In genomic region chr1:244047739-244048565, GRCh38 we compare ENCODE assay signal across 1 cellular context.
TF ChIP-seq lines count a peak whose summit lies in the region.

No MANE protein-coding gene starts in this region.

TF ChIP-seq in HEK293, 187 proteins besides CTCF, POLR2A, EP300 and RAD21 (continued from another document and continues in another):
- TF ChIP-seq ZNF394 (tag by site-specific recombination; IDR thresholded peaks at IDR 0.05; ENCODE audit: borderline replicate concordance) = peak; percentile 53; the same call in 1 of the 2 replicates
- TF ChIP-seq ZNF596 (tag by site-specific recombination; IDR thresholded peaks at IDR 0.05) = peak; percentile 71; the same call in 1 of the 2 replicates
- 0 out of 2 replicates have a peak, but pooled peaks have one; percentile 17 for TF ChIP-seq ZNF121 (tag by site-specific recombination; IDR thresholded peaks at IDR 0.05)
- peak; percentile 71 for TF ChIP-seq KLF1 (tag by site-specific recombination; IDR thresholded peaks at IDR 0.05)
- 0 out of 2 replicates have a peak, but pooled peaks have one; percentile 57 for TF ChIP-seq ZNF184 (tag by site-specific recombination; IDR thresholded peaks at IDR 0.05)
- TF ChIP-seq ZNF211 (tag by site-specific recombination; IDR thresholded peaks at IDR 0.05; ENCODE audit: low read depth) = no peak
- no peak for TF ChIP-seq ZNF416 (tag by site-specific recombination; IDR thresholded peaks at IDR 0.05)
- TF ChIP-seq ZNF626 (tag by site-specific recombination; IDR thresholded peaks at IDR 0.05) = no peak
- TF ChIP-seq ZNF449 (tag by site-specific recombination; IDR thresholded peaks at IDR 0.05) = peak; percentile 44; the same call in 1 of the 2 replicates
- peak; percentile 81; the same call in 1 of the 2 replicates for TF ChIP-seq MZF1 (tag by site-specific recombination; IDR thresholded peaks at IDR 0.05; ENCODE audit: borderline replicate concordance)
- no peak for TF ChIP-seq ZNF544 (tag by site-specific recombination; IDR thresholded peaks at IDR 0.05)
- TF ChIP-seq ZNF555 (tag by site-specific recombination; conservative IDR thresholded peaks at IDR 0.05) = no peak
- peak; percentile 49; the same call in 1 of the 2 replicates for TF ChIP-seq ZNF580 (tag by site-specific recombination; IDR thresholded peaks at IDR 0.05)
- no peak for TF ChIP-seq ZNF513 (tag by site-specific recombination; IDR thresholded peaks at IDR 0.05)
- TF ChIP-seq ZNF692 (tag by site-specific recombination; IDR thresholded peaks at IDR 0.05) = peak; percentile 90
- TF ChIP-seq ZIC2 (tag by site-specific recombination; IDR thresholded peaks at IDR 0.05) = peak; percentile 96
- TF ChIP-seq ZNF433 (tag by site-specific recombination; IDR thresholded peaks at IDR 0.05; ENCODE audit: low read depth) = no peak
- no peak; the same call in 1 of the 2 replicates for TF ChIP-seq YY2 (tag by site-specific recombination; IDR thresholded peaks at IDR 0.05)
- peak; percentile 53; the same call in 1 of the 2 replicates for TF ChIP-seq ZFP69B (tag by site-specific recombination; IDR thresholded peaks at IDR 0.05)
- TF ChIP-seq ZSCAN4 (tag by site-specific recombination; IDR thresholded peaks at IDR 0.05) = peak; percentile 63
- no peak for TF ChIP-seq ZNF658 (tag by site-specific recombination; IDR thresholded peaks at IDR 0.05)
- peak; percentile 87 for TF ChIP-seq ZNF610 (tag by site-specific recombination; IDR thresholded peaks at IDR 0.05; ENCODE audit: borderline replicate concordance)
- TF ChIP-seq ZNF366 (tag by site-specific recombination; conservative IDR thresholded peaks at IDR 0.05) = peak; percentile 81
- TF ChIP-seq ZNF623 (tag by site-specific recombination; IDR thresholded peaks at IDR 0.05) = 0 out of 2 replicates have a peak, but pooled peaks have one; percentile 18
- TF ChIP-seq ZNF398 (tag by site-specific recombination; IDR thresholded peaks at IDR 0.05) = peak; percentile 95
- peak; percentile 98 for TF ChIP-seq HIC1 (tag by site-specific recombination; IDR thresholded peaks at IDR 0.05)
- TF ChIP-seq ZNF335 (tag by site-specific recombination; conservative IDR thresholded peaks at IDR 0.05) = peak; percentile 98
- TF ChIP-seq SCRT1 (tag by site-specific recombination; IDR thresholded peaks at IDR 0.05; ENCODE audit: borderline replicate concordance) = no peak
- TF ChIP-seq ZNF510 (tag by site-specific recombination; IDR thresholded peaks at IDR 0.05; ENCODE audit: insufficient replicate concordance) = no peak
- no peak for TF ChIP-seq OSR2 (tag by site-specific recombination; IDR thresholded peaks at IDR 0.05)
- 0 out of 2 replicates have a peak, but pooled peaks have one; percentile 77 for TF ChIP-seq ZNF837 (tag by site-specific recombination; IDR thresholded peaks at IDR 0.05)
- TF ChIP-seq ZNF423 (tag by site-specific recombination; IDR thresholded peaks at IDR 0.05) = peak; percentile 88
- peak; percentile 95; the same call in 1 of the 2 replicates for TF ChIP-seq REPIN1 (tag by site-specific recombination; IDR thresholded peaks at IDR 0.05; ENCODE audit: low read depth)
- TF ChIP-seq SCRT2 (tag by site-specific recombination; IDR thresholded peaks at IDR 0.05) = no peak
- peak; percentile 96 for TF ChIP-seq ZFP37 (tag by site-specific recombination; IDR thresholded peaks at IDR 0.05)
- peak; percentile 80 for TF ChIP-seq ZNF18 (tag by site-specific recombination; IDR thresholded peaks at IDR 0.05)
- peak; percentile 96 for TF ChIP-seq ZNF2 (tag by site-specific recombination; IDR thresholded peaks at IDR 0.05)
- TF ChIP-seq MYNN (tag by site-specific recombination; IDR thresholded peaks at IDR 0.05; ENCODE audit: borderline replicate concordance) = no peak
- TF ChIP-seq ZNF843 (tag by site-specific recombination; IDR thresholded peaks at IDR 0.05) = peak; percentile 77
- no peak for TF ChIP-seq ZBTB44 (tag by site-specific recombination; IDR thresholded peaks at IDR 0.05)
- no peak for TF ChIP-seq ZNF529 (tag by site-specific recombination; IDR thresholded peaks at IDR 0.05; ENCODE audit: insufficient replicate concordance)
- TF ChIP-seq HOXD13 (CRISPR knock-in tag; IDR thresholded peaks at IDR 0.05; ENCODE audit: borderline replicate concordance) = no peak
- peak; percentile 93 for TF ChIP-seq PATZ1 (tag by site-specific recombination; IDR thresholded peaks at IDR 0.05)
- TF ChIP-seq ZNF174 (tag by site-specific recombination; IDR thresholded peaks at IDR 0.05) = no peak
- 0 out of 2 replicates have a peak, but pooled peaks have one; percentile 35 for TF ChIP-seq FEZF1 (tag by site-specific recombination; IDR thresholded peaks at IDR 0.05)
- TF ChIP-seq ZNF501 (tag by site-specific recombination; IDR thresholded peaks at IDR 0.05) = peak; percentile 99
- peak; percentile 96 for TF ChIP-seq KLF17 (tag by site-specific recombination; IDR thresholded peaks at IDR 0.05)
- peak; percentile 99 for TF ChIP-seq ZBTB8A (tag by site-specific recombination; IDR thresholded peaks at IDR 0.05)
